In the genomic region with DNA sequence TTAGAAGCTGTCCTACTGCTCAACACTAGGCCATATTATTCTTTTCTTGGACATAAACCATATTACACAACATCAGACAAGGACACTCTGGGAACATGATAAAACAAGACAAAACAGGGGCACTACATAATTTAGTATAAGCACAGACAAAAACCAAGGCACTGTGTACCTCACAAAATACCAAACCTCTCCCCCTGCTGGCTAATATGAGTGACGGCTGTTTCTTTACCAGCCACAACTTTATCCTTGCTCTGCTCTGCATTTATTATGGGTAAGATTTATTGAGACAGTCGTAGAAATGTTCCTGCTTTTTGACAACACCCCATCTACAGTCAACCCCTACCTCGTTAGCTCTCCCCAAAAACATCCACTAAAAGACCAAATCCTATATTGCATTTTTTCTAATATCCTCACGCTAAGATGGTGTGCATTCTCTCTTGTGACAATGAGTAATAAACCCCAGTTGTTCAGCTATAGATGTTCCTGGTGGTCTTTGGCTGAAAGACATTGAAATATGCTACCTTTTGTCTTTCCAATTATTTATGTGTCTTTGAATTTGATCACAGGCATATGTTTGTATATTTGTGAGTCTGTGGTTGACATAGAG, we compare ENCODE assay signal across 1 cellular context.
A peak's percentile ranks its signal among the peaks of the same experiment; 100 is the strongest.
TF ChIP-seq lines count a peak whose summit lies in the region.

No MANE protein-coding gene starts in this region.

TF ChIP-seq in K562, 482 proteins besides CTCF, POLR2A, EP300 and RAD21:
- TF ChIP-seq CREBBP (IDR thresholded peaks at IDR 0.05; ENCODE audit: low read depth, low read length) (no peak), FOSL1 (tag; conservative IDR thresholded peaks at IDR 0.05) (no peak), CSDE1 (IDR thresholded peaks at IDR 0.05) (no peak), NCOA2 (IDR thresholded peaks at IDR 0.05; ENCODE audit: partially characterized antibody in 2 of 2) (peak in 1 of 2 experiments; percentile 19), CEBPG (CRISPR knock-in tag; IDR thresholded peaks at IDR 0.05) (no peak), CEBPG (tag; conservative IDR thresholded peaks at IDR 0.05 in 1 of 2, IDR thresholded peaks at IDR 0.05 in 1 of 2) (peak in 1 of 2 experiments; percentile 24; a peak in 1 of 4 replicates), SMARCE1 (IDR thresholded peaks at IDR 0.05) (no peak)
- TF ChIP-seq, protein P1, sequence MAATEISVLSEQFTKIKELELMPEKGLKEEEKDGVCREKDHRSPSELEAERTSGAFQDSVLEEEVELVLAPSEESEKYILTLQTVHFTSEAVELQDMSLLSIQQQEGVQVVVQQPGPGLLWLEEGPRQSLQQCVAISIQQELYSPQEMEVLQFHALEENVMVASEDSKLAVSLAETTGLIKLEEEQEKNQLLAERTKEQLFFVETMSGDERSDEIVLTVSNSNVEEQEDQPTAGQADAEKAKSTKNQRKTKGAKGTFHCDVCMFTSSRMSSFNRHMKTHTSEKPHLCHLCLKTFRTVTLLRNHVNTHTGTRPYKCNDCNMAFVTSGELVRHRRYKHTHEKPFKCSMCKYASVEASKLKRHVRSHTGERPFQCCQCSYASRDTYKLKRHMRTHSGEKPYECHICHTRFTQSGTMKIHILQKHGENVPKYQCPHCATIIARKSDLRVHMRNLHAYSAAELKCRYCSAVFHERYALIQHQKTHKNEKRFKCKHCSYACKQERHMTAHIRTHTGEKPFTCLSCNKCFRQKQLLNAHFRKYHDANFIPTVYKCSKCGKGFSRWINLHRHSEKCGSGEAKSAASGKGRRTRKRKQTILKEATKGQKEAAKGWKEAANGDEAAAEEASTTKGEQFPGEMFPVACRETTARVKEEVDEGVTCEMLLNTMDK (IDR thresholded peaks at IDR 0.05; ENCODE audit: borderline replicate concordance, insufficient read depth, low read depth, low read length, poor library complexity, severe bottlenecking), result peak; percentile 35
- TF ChIP-seq, protein P2, sequence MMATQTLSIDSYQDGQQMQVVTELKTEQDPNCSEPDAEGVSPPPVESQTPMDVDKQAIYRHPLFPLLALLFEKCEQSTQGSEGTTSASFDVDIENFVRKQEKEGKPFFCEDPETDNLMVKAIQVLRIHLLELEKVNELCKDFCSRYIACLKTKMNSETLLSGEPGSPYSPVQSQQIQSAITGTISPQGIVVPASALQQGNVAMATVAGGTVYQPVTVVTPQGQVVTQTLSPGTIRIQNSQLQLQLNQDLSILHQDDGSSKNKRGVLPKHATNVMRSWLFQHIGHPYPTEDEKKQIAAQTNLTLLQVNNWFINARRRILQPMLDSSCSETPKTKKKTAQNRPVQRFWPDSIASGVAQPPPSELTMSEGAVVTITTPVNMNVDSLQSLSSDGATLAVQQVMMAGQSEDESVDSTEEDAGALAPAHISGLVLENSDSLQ (IDR thresholded peaks at IDR 0.05), result peak; percentile 69
